ENCODE assay signal across 14 cellular contexts in the genomic region with DNA sequence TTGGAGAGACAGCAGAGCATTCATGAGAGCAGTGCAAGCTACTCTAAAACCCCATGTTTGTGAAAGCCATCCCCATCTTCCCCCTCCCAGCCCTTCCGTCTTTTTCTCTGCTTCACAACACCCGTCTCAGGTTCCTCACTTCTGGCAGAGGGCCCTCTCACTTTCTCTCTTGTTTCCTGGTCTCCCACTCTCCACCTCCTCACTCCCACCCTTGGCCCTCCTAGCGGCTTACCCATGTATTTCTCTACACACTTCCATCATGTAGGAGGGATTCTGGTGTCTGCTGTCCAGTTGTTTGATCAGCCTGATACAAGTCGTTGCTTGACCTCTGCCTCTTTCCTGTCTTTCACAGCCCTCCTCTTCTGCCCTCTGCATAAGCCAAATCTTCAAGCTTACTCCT.
DNase-seq lines count a peak whose midpoint lies in the region; ATAC-seq and TF ChIP-seq lines count a peak whose summit lies in the region.
"Had no signal": no experiment of that assay in that cellular context is flagged by ENCODE, and none has a peak within 500 bp of the region (broad histone marks: within the 10 kb centered on the region; RNA-seq: fewer than 3 reads in every experiment).

No MANE protein-coding gene starts in this region.

- H3K9me3 ChIP-seq in right cardiac atrium (ENCODE audit: control insufficient read depth, low read length) (no peaks in the 10 kb centered on the region), upper lobe of left lung (no peaks in the 10 kb centered on the region)
- H3K9me3 ChIP-seq: adrenal gland had no signal

- H3K27me3 Mint-ChIP-seq in activated B cell treated with CpG ODN at 0.5 μM for 24 hours, result no peaks in the 10 kb centered on the region
- no peaks in the 10 kb centered on the region for H3K27me3 Mint-ChIP-seq in immature natural killer cell (ENCODE audit: low read depth in 3 of 3)
- H3K27me3 Mint-ChIP-seq: CD4-positive, alpha-beta memory T cell had no signal

- H3K9me3 Mint-ChIP-seq in activated B cell treated with CpG ODN at 0.5 μM for 24 hours (no peaks in the 10 kb centered on the region), immature natural killer cell (no peaks in the 10 kb centered on the region)

- no peak overlapping the region for H3K4me3 ChIP-seq in right cardiac atrium (ENCODE audit: low read length)
- H3K4me3 ChIP-seq in upper lobe of left lung, result no peak overlapping the region
- H3K4me3 ChIP-seq: adrenal gland had no signal

- intact Hi-C loops in right cardiac atrium (cut with DNase I) (loop anchor here in 1 of 4 donors (10.0 kb wide), 1 partner anchor 71 kb away; no protein-coding TSS in a partner anchor), Right ventricle myocardium inferior (cut with DNase I) (loop anchor here (1.0 kb wide), 1 partner anchor 32 kb away; no protein-coding TSS in a partner anchor), activated B cell treated with CpG ODN at 0.5 μM for 24 hours (cut with micrococcal nuclease) (no loop called here)

- DNase-seq in right cardiac atrium (no peak), Right ventricle myocardium inferior (ENCODE audit: missing footprints) (no peak), activated B cell treated with CpG ODN at 0.5 μM for 24 hours (no peak), immature natural killer cell (no peak), upper lobe of left lung (no peak), NCI-H2029 treated with DMSO at 0.1 percent for 48 hours (lab: John Stamatoyannopoulos, UW) (no peak)
- DNase-seq: CD4-positive, alpha-beta memory T cell; cerebellar nuclear complex; NCI-H2107; small intestine had no signal

- ATAC-seq in right cardiac atrium (no peak), Right ventricle myocardium inferior (no peak), activated B cell treated with CpG ODN at 0.5 μM for 24 hours (ENCODE audit: low read depth) (no peak), upper lobe of left lung (ENCODE audit: low FRiP score in 2 of 2) (no peak), HG02571 (IDR thresholded peaks at IDR 0.05; ENCODE audit: unreplicated experiment) (no peak), GM21723 (IDR thresholded peaks at IDR 0.05; ENCODE audit: unreplicated experiment) (no peak)

- TF ChIP-seq CTCF in activated B cell treated with CpG ODN at 0.5 μM for 24 hours (IDR thresholded peaks at IDR 0.05) (no peak), upper lobe of left lung (IDR thresholded peaks at IDR 0.05) (no peak)

- no peaks in the 10 kb centered on the region for H3K36me3 ChIP-seq in upper lobe of left lung
- H3K36me3 ChIP-seq: adrenal gland had no signal

- H3K36me3 Mint-ChIP-seq in activated B cell treated with CpG ODN at 0.5 μM for 24 hours (ENCODE audit: low read depth) (no peaks in the 10 kb centered on the region), immature natural killer cell (peaks cover 0 to 7% (median 6%) of the 10 kb centered on the region in 3 donors)

- POLR2A ChIA-PET in activated B cell treated with CpG ODN at 0.5 μM for 24 hours (lab: Charles Lee), result no interaction called here

- H3K4me3 Mint-ChIP-seq in activated B cell treated with CpG ODN at 0.5 μM for 24 hours (no peak overlapping the region), immature natural killer cell (peak overlapping the region in 1 of 5 donors; percentile 64)

- H3K27ac ChIP-seq in right cardiac atrium (ENCODE audit: low read length), result peak overlapping the region; percentile 39
- H3K27ac ChIP-seq in upper lobe of left lung, result peak overlapping the region in 3 of 4 donors; percentile 52 to 62 (median 54)
- H3K27ac ChIP-seq: parathyroid adenoma had no signal

- H3K4me1 ChIP-seq in right cardiac atrium (ENCODE audit: control insufficient read depth, insufficient read depth, low read length) (peaks cover 9% of the 10 kb centered on the region), upper lobe of left lung (peaks cover 22 to 31% (median 26%) of the 10 kb centered on the region in 4 donors)
- H3K4me1 ChIP-seq: parathyroid adenoma had no signal

- peaks cover 54% of the 10 kb centered on the region for H3K4me1 Mint-ChIP-seq in activated B cell treated with CpG ODN at 0.5 μM for 24 hours
- peaks cover 69 to 80% of the 10 kb centered on the region in 2 donors for H3K4me1 Mint-ChIP-seq in immature natural killer cell

- peak overlapping the region; percentile 25 for H3K27ac Mint-ChIP-seq in activated B cell treated with CpG ODN at 0.5 μM for 24 hours
- peak overlapping the region; percentile 42 to 83 (median 66) for H3K27ac Mint-ChIP-seq in immature natural killer cell

- CTCF ChIA-PET in activated B cell treated with CpG ODN at 0.5 μM for 24 hours (lab: Charles Lee), result interaction anchor here (0.6 kb wide), 1 partner anchor 37 kb away, joined by 3 read pairs; no protein-coding TSS in a partner anchor

- no peaks in the 10 kb centered on the region for H3K27me3 ChIP-seq in right cardiac atrium (ENCODE audit: control insufficient read depth, insufficient read depth)
- no peaks in the 10 kb centered on the region for H3K27me3 ChIP-seq in upper lobe of left lung
- H3K27me3 ChIP-seq: adrenal gland had no signal

- 80% methylated on average over 4 of the region's 4 CpGs for WGBS in right cardiac atrium
- 63 to 72% methylated on average over 4 of the region's 4 CpGs for WGBS in upper lobe of left lung, 2 donors

- TF ChIP-seq EP300 in upper lobe of left lung (IDR thresholded peaks at IDR 0.05), result no peak

- no peak for TF ChIP-seq POLR2A in upper lobe of left lung (IDR thresholded peaks at IDR 0.05)
